4 cellular contexts compared by ENCODE assay signal in the genomic region with DNA sequence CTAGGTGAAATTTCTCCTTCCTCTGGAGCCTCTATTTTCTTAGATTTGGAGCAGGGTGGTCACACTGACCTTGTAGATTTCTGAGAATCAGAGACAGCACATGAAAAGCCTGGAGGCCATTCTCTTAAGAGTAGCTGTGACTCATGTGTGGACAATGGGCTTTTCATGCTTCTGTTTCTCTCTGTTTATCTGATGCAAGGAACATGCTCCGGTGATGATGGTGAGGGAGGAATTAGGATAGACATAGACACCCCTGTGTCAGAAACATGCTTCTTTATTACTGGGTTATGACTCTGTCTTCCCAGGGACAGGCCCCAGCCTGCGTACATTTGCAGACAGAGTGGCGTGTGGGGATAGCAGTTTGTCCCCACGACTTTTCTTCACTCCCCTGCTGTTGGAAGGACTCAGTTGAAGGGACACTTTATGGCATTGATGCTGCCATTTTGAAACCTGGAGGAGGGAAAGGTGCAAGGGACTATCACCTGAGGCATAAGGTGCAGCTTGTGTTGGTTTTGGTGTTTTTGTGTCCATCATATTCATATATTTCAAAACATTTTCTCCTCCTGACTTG. TPM values are rescaled to one million over a fixed set of nuclear protein-coding genes. Genes with fewer than 3 reads are reported as not detected.
"Had no signal": no experiment of that assay in that cellular context is flagged by ENCODE, and none has a peak within 500 bp of the region (broad histone marks: within the 10 kb centered on the region; RNA-seq: fewer than 3 reads in every experiment).

No MANE protein-coding gene starts in this region.

RNA-seq across cellular contexts. Expression of gene MAT1A, which starts 37.7 kb away (rescaled TPM):
- total RNA-seq: M059J, Peyer's patch, RPMI7951 had no signal
- polyA plus RNA-seq: IgD-negative memory B cell had no signal
